22 cellular contexts compared by ENCODE assay signal in the genomic region with DNA sequence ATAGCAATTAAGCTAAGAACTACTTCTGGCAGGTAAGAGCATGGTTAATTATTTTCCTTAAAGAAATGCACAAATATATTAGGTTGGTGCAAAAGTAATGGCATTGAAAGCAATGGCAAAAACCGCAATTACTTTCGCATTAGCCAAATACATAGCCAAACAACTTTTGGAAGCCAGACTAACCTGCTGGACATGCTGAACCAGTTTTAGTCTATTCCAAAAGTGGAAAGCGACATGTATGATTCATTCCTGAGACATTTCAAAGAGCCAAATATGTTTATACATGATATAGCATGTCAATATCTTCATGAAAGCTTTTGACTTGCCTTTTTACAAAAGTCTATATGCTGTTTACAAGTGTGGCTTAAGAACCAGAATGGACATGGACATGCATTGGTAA. TPM values are rescaled to one million over a fixed set of nuclear protein-coding genes. Genes with fewer than 3 reads are reported as not detected.
DNase-seq lines count a peak whose midpoint lies in the region; ATAC-seq and TF ChIP-seq lines count a peak whose summit lies in the region.
"Had no signal": no experiment of that assay in that cellular context is flagged by ENCODE, and none has a peak within 500 bp of the region (broad histone marks: within the 10 kb centered on the region; RNA-seq: fewer than 3 reads in every experiment).

No MANE protein-coding gene starts in this region.

- H3K4me3 Mint-ChIP-seq in activated naive CD8-positive, alpha-beta T cell treated with anti-CD3 and anti-CD28 coated beads, Interleukin-2, amount 50 U/mL, for 24 hours = no peak overlapping the region
- H3K4me3 Mint-ChIP-seq: CD4-positive, CD25-positive, alpha-beta regulatory T cell; HFFc6 had no signal

- ATAC-seq in body of pancreas = peak; percentile 33
- no peak for ATAC-seq in activated naive CD8-positive, alpha-beta T cell treated with anti-CD3 and anti-CD28 coated beads, Interleukin-2, amount 50 U/mL, for 24 hours
- ATAC-seq in GM21528 (IDR thresholded peaks at IDR 0.05; ENCODE audit: low FRiP score, unreplicated experiment) = no peak
- ATAC-seq: Panc1 had no signal

- no peak overlapping the region for H3K27ac Mint-ChIP-seq in activated naive CD8-positive, alpha-beta T cell treated with anti-CD3 and anti-CD28 coated beads, Interleukin-2, amount 50 U/mL, for 24 hours
- H3K27ac Mint-ChIP-seq: CD4-positive, CD25-positive, alpha-beta regulatory T cell; HFFc6 had no signal

- H2AFZ ChIP-seq in smooth muscle cell (ENCODE audit: low read depth) = no peak overlapping the region

- H3K9ac ChIP-seq in smooth muscle cell (ENCODE audit: low read depth) = no peak overlapping the region
- H3K9ac ChIP-seq: KMS-11 had no signal

- H3K4me1 ChIP-seq in body of pancreas (no peaks in the 10 kb centered on the region), smooth muscle cell (ENCODE audit: low read depth) (peaks cover 12% of the 10 kb centered on the region)

- H3K4me3 ChIP-seq in body of pancreas (no peak overlapping the region), smooth muscle cell (no peak overlapping the region)

- H3K4me1 Mint-ChIP-seq in activated naive CD8-positive, alpha-beta T cell treated with anti-CD3 and anti-CD28 coated beads, Interleukin-2, amount 50 U/mL, for 24 hours = no peaks in the 10 kb centered on the region

- intact Hi-C loops in body of pancreas (cut with DNase I) = no loop called here

- peak overlapping the region; percentile 23 for H3K4me2 ChIP-seq in smooth muscle cell
- H3K4me2 ChIP-seq: KMS-11 had no signal

- H4K20me1 ChIP-seq in smooth muscle cell (ENCODE audit: low read depth) = no peaks in the 10 kb centered on the region

- H3K27me3 ChIP-seq in body of pancreas (no peaks in the 10 kb centered on the region), smooth muscle cell (ENCODE audit: low read depth) (no peaks in the 10 kb centered on the region)

- no peaks in the 10 kb centered on the region for H3K9me3 ChIP-seq in body of pancreas
- H3K9me3 ChIP-seq in smooth muscle cell (replicated peaks; ENCODE audit: low read depth) = no peaks in the 10 kb centered on the region

- TF ChIP-seq CTCF in body of pancreas (IDR thresholded peaks at IDR 0.05) (no peak), smooth muscle cell (IDR thresholded peaks at IDR 0.05; ENCODE audit: borderline replicate concordance, insufficient read depth, poor library complexity, severe bottlenecking) (no peak)

- no peak for TF ChIP-seq POLR2A in body of pancreas (IDR thresholded peaks at IDR 0.05)

- H3K36me3 Mint-ChIP-seq in activated naive CD8-positive, alpha-beta T cell treated with anti-CD3 and anti-CD28 coated beads, Interleukin-2, amount 50 U/mL, for 24 hours (ENCODE audit: low read depth) = peaks cover 2% of the 10 kb centered on the region

- no peak overlapping the region for H3K27ac ChIP-seq in body of pancreas
- peak overlapping the region; percentile 52 for H3K27ac ChIP-seq in smooth muscle cell (ENCODE audit: low read depth)
- no peak overlapping the region for H3K27ac ChIP-seq in caudate nucleus (ENCODE audit: low read depth, low read length)
- H3K27ac ChIP-seq: KMS-11 had no signal

- H3K36me3 ChIP-seq in body of pancreas (replicated peaks in 1 of 2; ENCODE audit: insufficient read depth in 1 of 2, low read depth in 2 of 2) (no peaks in the 10 kb centered on the region), smooth muscle cell (ENCODE audit: low read depth) (no peaks in the 10 kb centered on the region)

- no peaks in the 10 kb centered on the region for H3K9me3 Mint-ChIP-seq in activated naive CD8-positive, alpha-beta T cell treated with anti-CD3 and anti-CD28 coated beads, Interleukin-2, amount 50 U/mL, for 24 hours
- H3K9me3 Mint-ChIP-seq: CD4-positive, CD25-positive, alpha-beta regulatory T cell; HFFc6 had no signal

- 29 to 45% methylated on average over 3 of the region's 3 CpGs for WGBS in body of pancreas, 2 donors
- WGBS in smooth muscle cell (ENCODE audit: low lambda C conversion rate) = 73% methylated on average over 3 of the region's 3 CpGs

- H3K79me2 ChIP-seq in smooth muscle cell (ENCODE audit: low read depth) = no peaks in the 10 kb centered on the region

- H3K27me3 Mint-ChIP-seq in activated naive CD8-positive, alpha-beta T cell treated with anti-CD3 and anti-CD28 coated beads, Interleukin-2, amount 50 U/mL, for 24 hours = no peaks in the 10 kb centered on the region
- H3K27me3 Mint-ChIP-seq: CD4-positive, CD25-positive, alpha-beta regulatory T cell had no signal

- peak; percentile 58 for DNase-seq in HT-29 (ENCODE audit: low spot score)
- peak; percentile 12 to 46 (median 23) for DNase-seq in body of pancreas
- peak; percentile 31 for DNase-seq in left kidney (ENCODE audit: low read depth, low spot score)
- DNase-seq in smooth muscle cell (lab: John Stamatoyannopoulos, UW; ENCODE audit: unreplicated experiment) = no peak
- DNase-seq in activated naive CD8-positive, alpha-beta T cell treated with anti-CD3 and anti-CD28 coated beads, Interleukin-2, amount 50 U/mL, for 24 hours = no peak
- no peak for DNase-seq in caudate nucleus (lab: John Stamatoyannopoulos, UW)
- DNase-seq in 8988T = no peak
- DNase-seq: ACHN; CD4-positive, CD25-positive, alpha-beta regulatory T cell; DND-41; GDM1; GOT3; HFFc6; MM.1S; NCI-H1105; NCI-H1930; NCI-H2171 treated with DMSO at 0.1 percent for 48 hours; NCI-H774; SHP77 treated with DMSO at 0.1 percent for 48 hours had no signal

- H3F3A ChIP-seq in smooth muscle cell (ENCODE audit: low read depth) = no peaks in the 10 kb centered on the region

RNA-seq across cellular contexts. Expression of gene DR1, which starts 23.4 kb away (rescaled TPM):
- total RNA-seq in HT-29 (2014; rRNA removed; shearing (Covaris generic)) = 33.5 and 34.6 TPM in 2 replicates
- 10 to 100 TPM in 1 of 2 donors, 1 to 10 TPM in 1; 9.9 to 23.3 TPM for total RNA-seq in body of pancreas
- 55.5 and 63.4 TPM in 2 replicates for total RNA-seq in smooth muscle cell
- polyA plus RNA-seq in smooth muscle cell = 33.8 and 37.3 TPM in 2 replicates

Comparison
In these comparisons a context has a peak if more than half of its experiments do, and no peak if none do; other contexts are left out.
1. DNase-seq: peak in HT-29 (single experiment), body of pancreas (4 of 4) and left kidney (single experiment); none in smooth muscle cell (single experiment), activated naive CD8-positive, alpha-beta T cell treated with anti-CD3 and anti-CD28 coated beads, Interleukin-2, amount 50 U/mL, for 24 hours (single experiment), caudate nucleus (0 of 61) and 8988T (single experiment).